Comparison of ENCODE assay signal across 7 cellular contexts in the genomic region with DNA sequence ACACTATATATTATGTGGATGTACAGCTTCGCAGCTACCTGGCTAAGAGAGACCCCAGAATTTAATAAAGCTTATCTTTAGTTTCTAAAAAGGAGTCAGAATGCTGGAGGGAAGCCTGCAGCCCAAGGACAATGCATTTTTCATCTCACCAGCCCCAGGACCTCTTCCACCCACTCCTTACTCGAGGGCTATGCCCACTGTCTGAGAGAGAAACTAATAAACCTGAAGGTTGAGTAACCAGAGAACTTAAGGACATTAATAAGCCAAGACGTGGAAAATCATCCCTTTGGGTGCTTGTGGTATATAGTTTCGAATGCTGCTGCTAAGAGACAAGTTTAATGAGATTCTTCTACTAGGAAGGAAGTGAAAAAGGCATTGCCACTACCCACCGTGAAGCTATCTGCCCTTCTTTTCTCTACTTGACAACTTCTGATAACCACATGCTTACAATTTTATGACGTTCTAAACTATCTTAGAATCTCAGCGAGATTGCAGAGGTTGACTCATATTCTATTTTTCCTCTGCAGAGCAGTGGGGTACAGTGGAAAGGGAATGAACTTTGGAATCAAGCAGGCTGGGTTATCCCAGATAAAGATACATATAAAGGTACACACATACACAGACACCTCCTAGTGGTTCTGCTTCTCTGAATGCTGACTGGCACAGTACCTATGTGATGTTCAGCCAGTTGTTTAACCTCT. TPM values are rescaled to one million over a fixed set of nuclear protein-coding genes. Genes with fewer than 3 reads are reported as not detected.
DNase-seq lines count a peak whose midpoint lies in the region; ATAC-seq and TF ChIP-seq lines count a peak whose summit lies in the region.

No MANE protein-coding gene starts in this region.

- H3K36me3 ChIP-seq in neural progenitor cell (no peaks in the 10 kb centered on the region), lower lobe of right lung (no peaks in the 10 kb centered on the region)

- CTCF ChIA-PET in activated B cell treated with CpG ODN at 0.5 μM for 24 hours (lab: Charles Lee), result interaction anchor here (0.8 kb wide), 1 partner anchor 80 kb away, joined by 4 read pairs; no protein-coding TSS in a partner anchor

- H3K27ac Mint-ChIP-seq in activated B cell treated with CpG ODN at 0.5 μM for 24 hours, result peak overlapping the region; percentile 67
- no peak overlapping the region for H3K27ac Mint-ChIP-seq in neural progenitor cell

- peaks cover 13% of the 10 kb centered on the region for H3K27me3 Mint-ChIP-seq in activated B cell treated with CpG ODN at 0.5 μM for 24 hours
- no peaks in the 10 kb centered on the region for H3K27me3 Mint-ChIP-seq in neural progenitor cell (ENCODE audit: insufficient read depth, low read depth)

- no peak overlapping the region for H2AFZ ChIP-seq in neural progenitor cell (replicated peaks)

- H3K36me3 Mint-ChIP-seq in activated B cell treated with CpG ODN at 0.5 μM for 24 hours (ENCODE audit: low read depth) (no peaks in the 10 kb centered on the region), neural progenitor cell (peaks cover 14% of the 10 kb centered on the region)

- H3K4me1 Mint-ChIP-seq in activated B cell treated with CpG ODN at 0.5 μM for 24 hours (peaks cover 41% of the 10 kb centered on the region), neural progenitor cell (peaks cover 37% of the 10 kb centered on the region)

- ATAC-seq in GM18867 (IDR thresholded peaks at IDR 0.05; ENCODE audit: unreplicated experiment) (peak; percentile 37), HG03039 (IDR thresholded peaks at IDR 0.05; ENCODE audit: unreplicated experiment) (peak; percentile 16), activated B cell treated with CpG ODN at 0.5 μM for 24 hours (ENCODE audit: low read depth) (peak; percentile 11), lower lobe of right lung (no peak)

- H4K20me1 ChIP-seq in neural progenitor cell (ENCODE audit: low read depth), result peaks cover 7% of the 10 kb centered on the region

- H3K9me3 Mint-ChIP-seq in activated B cell treated with CpG ODN at 0.5 μM for 24 hours (no peaks in the 10 kb centered on the region), neural progenitor cell (peaks cover 5% of the 10 kb centered on the region)

- H3F3A ChIP-seq in neural progenitor cell (ENCODE audit: low read depth), result peaks cover 9% of the 10 kb centered on the region

- DNase-seq in activated B cell treated with CpG ODN at 0.5 μM for 24 hours (no peak), neural progenitor cell (ENCODE audit: low spot score) (no peak), lower lobe of right lung (no peak), GM03348 (ENCODE audit: low spot score) (no peak), NCI-H2171 treated with DMSO at 0.1 percent for 48 hours (lab: John Stamatoyannopoulos, UW) (no peak)

- H3K9me3 ChIP-seq in neural progenitor cell (ENCODE audit: low read depth), result no peaks in the 10 kb centered on the region
- no peaks in the 10 kb centered on the region for H3K9me3 ChIP-seq in lower lobe of right lung

- H3K4me3 Mint-ChIP-seq in activated B cell treated with CpG ODN at 0.5 μM for 24 hours, result peak overlapping the region; percentile 48
- peak overlapping the region; percentile 59 for H3K4me3 Mint-ChIP-seq in neural progenitor cell

- intact Hi-C loops in activated B cell treated with CpG ODN at 0.5 μM for 24 hours (cut with micrococcal nuclease) (loop anchor here (1.0 to 10.0 kb wide), 3 partner anchors 80 to 1428 kb away; no protein-coding TSS in a partner anchor), lower lobe of right lung (cut with DNase I) (no loop called here)

- H3K27me3 ChIP-seq in neural progenitor cell (peaks cover 17% of the 10 kb centered on the region), lower lobe of right lung (ENCODE audit: low read depth) (no peaks in the 10 kb centered on the region)

- H3K4me3 ChIP-seq in neural progenitor cell, result no peak overlapping the region
- H3K4me3 ChIP-seq in lower lobe of right lung, result no peak overlapping the region

- H3K4me1 ChIP-seq in neural progenitor cell, result peaks cover 8% of the 10 kb centered on the region
- peaks cover 52% of the 10 kb centered on the region for H3K4me1 ChIP-seq in lower lobe of right lung

- no peak overlapping the region for H3K4me2 ChIP-seq in neural progenitor cell

- H3K27ac ChIP-seq in neural progenitor cell (no peak overlapping the region), lower lobe of right lung (no peak overlapping the region)

- H3K79me2 ChIP-seq in neural progenitor cell (ENCODE audit: low read depth), result peaks cover 6% of the 10 kb centered on the region

- no peak overlapping the region for H3K9ac ChIP-seq in neural progenitor cell

- TF ChIP-seq CTCF in activated B cell treated with CpG ODN at 0.5 μM for 24 hours (IDR thresholded peaks at IDR 0.05) (no peak), neural progenitor cell (IDR thresholded peaks at IDR 0.05) (no peak), lower lobe of right lung (IDR thresholded peaks at IDR 0.05) (no peak)

- POLR2A ChIA-PET in activated B cell treated with CpG ODN at 0.5 μM for 24 hours (lab: Charles Lee), result interaction anchor here (0.7 to 0.9 kb wide), 2 partner anchors 82 to 216 kb away, joined by 3 read pairs; no protein-coding TSS in a partner anchor

RNA-seq across cellular contexts. Expression of gene RELL1, which starts 3.3 kb away (rescaled TPM):
- total RNA-seq in activated B cell treated with CpG ODN at 0.5 μM for 24 hours (0.71 and 1.0 TPM in 2 replicates), neural progenitor cell (ENCODE audit: low replicate concordance) (12.1 and 17.5 TPM in 2 replicates), lower lobe of right lung (33.5 TPM)

Comparison
In these comparisons a context has a peak if more than half of its experiments do, and no peak if none do; other contexts are left out.
1. ATAC-seq: peak in GM18867 (single experiment), HG03039 (single experiment) and activated B cell treated with CpG ODN at 0.5 μM for 24 hours (single experiment); none in lower lobe of right lung (0 of 2).